ENCODE assay signal across 8 cellular contexts in the genomic region with DNA sequence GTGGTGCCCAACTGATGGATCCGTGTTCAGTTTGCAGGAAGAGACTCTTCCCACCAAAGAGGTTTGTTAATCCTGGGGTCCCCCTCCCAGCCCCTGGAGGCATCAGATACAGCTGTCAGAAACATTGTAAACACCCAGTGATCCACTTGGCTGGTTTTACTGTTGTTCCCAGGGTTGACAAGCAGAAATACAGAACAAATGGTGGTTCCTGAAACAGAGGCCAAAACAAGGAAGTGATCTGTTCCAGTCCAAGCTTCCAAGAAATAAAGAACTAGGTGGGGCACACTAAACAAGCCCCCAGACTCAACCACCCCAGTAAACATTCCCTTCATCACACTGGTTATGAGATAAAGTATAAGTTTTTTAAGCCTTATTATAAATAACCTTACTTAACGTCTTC. TPM values are rescaled to one million over a fixed set of nuclear protein-coding genes. Genes with fewer than 3 reads are reported as not detected.
DNase-seq lines count a peak whose midpoint lies in the region; FAIRE-seq and TF ChIP-seq lines count a peak whose summit lies in the region.

No MANE protein-coding gene starts in this region.

- H3K4me1 Mint-ChIP-seq in CD8-positive, alpha-beta memory T cell = peaks cover 22 to 64% (median 48%) of the 10 kb centered on the region in 3 donors

- H3K36me3 Mint-ChIP-seq in CD8-positive, alpha-beta memory T cell = peaks cover 0 to 13% (median 6%) of the 10 kb centered on the region in 3 donors

- no peaks in the 10 kb centered on the region for H3K27me3 ChIP-seq in CD8-positive, alpha-beta memory T cell (ENCODE audit: insufficient read depth, low read length, poor library complexity, severe bottlenecking)
- H3K27me3 ChIP-seq in MM.1S (replicated peaks; ENCODE audit: insufficient read depth, low read length) (no peaks in the 10 kb centered on the region), dorsolateral prefrontal cortex (peaks cover 0 to 7% (median 0%) of the 10 kb centered on the region in 45 donors), osteoblast (ENCODE audit: insufficient read depth, low read length) (no peaks in the 10 kb centered on the region)

- peak overlapping the region in 5 of 8 donors; percentile 91 to 97 (median 95) for H3K27ac Mint-ChIP-seq in CD8-positive, alpha-beta memory T cell

- H3F3A ChIP-seq in MM.1S (ENCODE audit: insufficient read depth, low read length) = no peaks in the 10 kb centered on the region

- POLR2A ChIA-PET in CD8-positive, alpha-beta memory T cell (lab: Charles Lee) = no interaction called here

- no peak for DNase-seq in CD8-positive, alpha-beta memory T cell
- DNase-seq in MM.1S (no peak), dorsolateral prefrontal cortex (no peak), osteoblast (ENCODE audit: insufficient read length, low spot score, missing footprints) (no peak), posterior cingulate gyrus (no peak), GM19239 (ENCODE audit: insufficient read length, low spot score) (no peak), mucosa of gallbladder (ENCODE audit: low spot score) (no peak)
- DNase-seq in activated CD4-positive, alpha-beta T cell treated with anti-CD3 and anti-CD28 coated beads for 1 hour = no peak

- H3K4me3 Mint-ChIP-seq in CD8-positive, alpha-beta memory T cell = peak overlapping the region; percentile 37 to 95 (median 90)

- CTCF ChIA-PET in CD8-positive, alpha-beta memory T cell (lab: Charles Lee) = no interaction called here

- peaks cover 11% of the 10 kb centered on the region for H3K4me1 ChIP-seq in CD8-positive, alpha-beta memory T cell (ENCODE audit: insufficient read depth, low read length)
- H3K4me1 ChIP-seq in MM.1S (ENCODE audit: low read length) (no peaks in the 10 kb centered on the region), osteoblast (ENCODE audit: insufficient read depth, low read length) (no peaks in the 10 kb centered on the region)

- H2AFZ ChIP-seq in MM.1S (ENCODE audit: low read length) = no peak overlapping the region
- H2AFZ ChIP-seq in osteoblast (ENCODE audit: low read length) = no peak overlapping the region

- H3K9me3 ChIP-seq in CD8-positive, alpha-beta memory T cell (ENCODE audit: low read length) = no peaks in the 10 kb centered on the region
- H3K9me3 ChIP-seq in MM.1S (replicated peaks; ENCODE audit: insufficient read depth, low read length) (no peaks in the 10 kb centered on the region), osteoblast (ENCODE audit: low read depth, low read length) (no peaks in the 10 kb centered on the region)

- no peaks in the 10 kb centered on the region for H3K9me2 ChIP-seq in MM.1S (replicated peaks; ENCODE audit: insufficient read depth, low read length)

- H3K4me2 ChIP-seq in MM.1S (ENCODE audit: low read depth, low read length) = peak overlapping the region; percentile 68
- peak overlapping the region; percentile 85 for H3K4me2 ChIP-seq in osteoblast (ENCODE audit: insufficient read depth, low read length)

- H3K36me3 ChIP-seq in CD8-positive, alpha-beta memory T cell (ENCODE audit: insufficient read depth, low read length) = no peaks in the 10 kb centered on the region
- no peaks in the 10 kb centered on the region for H3K36me3 ChIP-seq in MM.1S (replicated peaks; ENCODE audit: insufficient read depth, low read length)
- H3K36me3 ChIP-seq in osteoblast (ENCODE audit: insufficient read depth, low read length) = no peaks in the 10 kb centered on the region

- H4K20me1 ChIP-seq in MM.1S (ENCODE audit: insufficient read depth, low read length) (no peaks in the 10 kb centered on the region), osteoblast (ENCODE audit: insufficient read depth, low read length) (no peaks in the 10 kb centered on the region)

- peak overlapping the region; percentile 86 for H3K4me3 ChIP-seq in CD8-positive, alpha-beta memory T cell (ENCODE audit: low read length)
- H3K4me3 ChIP-seq in MM.1S (ENCODE audit: low read length) = peak overlapping the region; percentile 77; the same call in 1 of the 2 replicates
- H3K4me3 ChIP-seq in dorsolateral prefrontal cortex = peak overlapping the region in 38 of 59 donors; percentile 13 to 82 (median 71)
- peak overlapping the region; percentile 83 for H3K4me3 ChIP-seq in osteoblast (ENCODE audit: insufficient read depth, low read length)

- intact Hi-C loops in dorsolateral prefrontal cortex (cut with DNase I) = no loop called here
- intact Hi-C loops in posterior cingulate gyrus (cut with DNase I) = no loop called here

- no peak overlapping the region for H3K9ac ChIP-seq in MM.1S (ENCODE audit: low read length)

- no peaks in the 10 kb centered on the region for H3K27me3 Mint-ChIP-seq in CD8-positive, alpha-beta memory T cell

- peaks cover 0 to 7% (median 4%) of the 10 kb centered on the region in 5 donors for H3K9me3 Mint-ChIP-seq in CD8-positive, alpha-beta memory T cell

- H3K79me2 ChIP-seq in MM.1S (ENCODE audit: low read length) = peaks cover 15% of the 10 kb centered on the region; the same call in 1 of the 2 replicates
- peaks cover 44% of the 10 kb centered on the region for H3K79me2 ChIP-seq in osteoblast (ENCODE audit: insufficient read depth, low read length)

- peak overlapping the region; percentile 84 for H3K27ac ChIP-seq in CD8-positive, alpha-beta memory T cell (ENCODE audit: low read depth, low read length)
- H3K27ac ChIP-seq in MM.1S (ENCODE audit: low read length) = no peak overlapping the region
- H3K27ac ChIP-seq in dorsolateral prefrontal cortex = peak overlapping the region in 11 of 59 donors; percentile 23 to 94 (median 85)
- H3K27ac ChIP-seq in osteoblast (ENCODE audit: low read depth, low read length) = peak overlapping the region; percentile 69

- FAIRE-seq in GM19239 (lab: Jason Lieb, UNC) = no peak

- TF ChIP-seq CTCF in MM.1S (IDR thresholded peaks at IDR 0.05; ENCODE audit: low read length) (no peak), dorsolateral prefrontal cortex (IDR thresholded peaks at IDR 0.05 in 54 of 56, conservative IDR thresholded peaks at IDR 0.05 in 2 of 56; ENCODE audit: low read depth in 1 of 56, partially characterized antibody in 56 of 56) (no peak), osteoblast (IDR thresholded peaks at IDR 0.05; ENCODE audit: extremely low read depth, low read depth, low read length) (no peak)

RNA-seq across cellular contexts. Expression of gene SPRY3, which starts 1.1 kb away (rescaled TPM):
- total RNA-seq in CD8-positive, alpha-beta memory T cell = under 1 TPM; 0.24 to 0.33 TPM
- polyA plus RNA-seq in CD8-positive, alpha-beta memory T cell = 0.12 TPM
- total RNA-seq in dorsolateral prefrontal cortex = 1 to 10 TPM; 2.3 to 6.3 (median 4.0) TPM
- total RNA-seq in osteoblast = 0.72 and 0.88 TPM in 2 replicates
- total RNA-seq in mucosa of gallbladder = 0.86 TPM

RNA-seq across cellular contexts. Expression of gene TMLHE, which starts 1.4 kb away (rescaled TPM):
- 10 to 100 TPM in 1 of 2 experiments, 1 to 10 TPM in 1; 8.9 to 10.0 TPM for total RNA-seq in CD8-positive, alpha-beta memory T cell
- 12.8 TPM for polyA plus RNA-seq in CD8-positive, alpha-beta memory T cell
- total RNA-seq in dorsolateral prefrontal cortex (10 to 100 TPM; 15.4 to 44.0 (median 22.5) TPM), osteoblast (13.8 and 15.0 TPM in 2 replicates), mucosa of gallbladder (20.1 TPM)
